Comparison of ENCODE assay signal across 8 cellular contexts in the genomic region with DNA sequence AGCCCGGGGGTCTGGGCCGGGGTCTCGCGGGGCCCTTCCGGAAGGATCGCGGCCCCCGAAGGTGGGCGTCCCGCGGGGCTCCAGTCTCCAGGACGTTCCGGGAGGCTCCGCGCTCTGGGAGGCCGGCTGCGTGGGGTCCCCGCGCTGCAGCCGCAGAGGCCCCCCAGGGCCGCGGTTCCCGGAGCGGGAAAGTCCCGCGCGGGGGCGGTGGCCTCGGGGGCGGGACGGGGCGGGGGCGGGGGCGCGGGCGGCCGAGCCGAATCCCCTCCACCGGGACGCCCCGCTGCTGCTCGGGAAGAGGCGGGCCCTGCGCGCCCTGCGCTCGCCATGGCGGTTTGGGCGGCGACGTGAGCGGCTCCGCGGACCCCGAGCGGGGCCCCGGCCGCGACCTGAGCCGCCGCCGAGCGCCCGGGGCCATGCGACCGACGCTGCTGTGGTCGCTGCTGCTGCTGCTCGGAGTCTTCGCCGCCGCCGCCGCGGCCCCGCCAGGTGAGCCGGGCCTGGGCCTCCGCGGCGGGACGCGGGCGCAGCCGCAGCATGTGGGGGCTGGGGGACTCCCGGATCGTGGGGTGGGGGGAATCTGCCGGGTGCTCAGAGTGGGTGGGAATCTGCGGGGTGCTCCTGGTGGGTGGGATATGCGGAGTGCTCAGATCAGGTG. TPM values are rescaled to one million over a fixed set of nuclear protein-coding genes. Genes with fewer than 3 reads are reported as not detected.
DNase-seq lines count a peak whose midpoint lies in the region; ATAC-seq and TF ChIP-seq lines count a peak whose summit lies in the region.

A gene with protein sequence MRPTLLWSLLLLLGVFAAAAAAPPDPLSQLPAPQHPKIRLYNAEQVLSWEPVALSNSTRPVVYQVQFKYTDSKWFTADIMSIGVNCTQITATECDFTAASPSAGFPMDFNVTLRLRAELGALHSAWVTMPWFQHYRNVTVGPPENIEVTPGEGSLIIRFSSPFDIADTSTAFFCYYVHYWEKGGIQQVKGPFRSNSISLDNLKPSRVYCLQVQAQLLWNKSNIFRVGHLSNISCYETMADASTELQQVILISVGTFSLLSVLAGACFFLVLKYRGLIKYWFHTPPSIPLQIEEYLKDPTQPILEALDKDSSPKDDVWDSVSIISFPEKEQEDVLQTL (plus strand): TSS at position 286 of the 658 bp plus-strand sequence. CDS start 131 bp downstream, at position 417.

- peak within 1 kb of the TSS; percentile 88 for H3K27ac ChIP-seq in brain microvascular endothelial cell
- no peak within 1 kb of the TSS for H3K27ac ChIP-seq in iPS-18a (ENCODE audit: low read length)
- H3K27ac ChIP-seq in skeletal muscle tissue (ENCODE audit: low read depth, low read length) = peak within 1 kb of the TSS; percentile 91

- H3K9ac ChIP-seq in iPS-18a (ENCODE audit: low read length) (peak within 1 kb of the TSS; percentile 77), skeletal muscle tissue (ENCODE audit: low read depth in 1 of 3, low read length in 3 of 3) (peak within 1 kb of the TSS; percentile 43 to 88 (median 87))

- no peaks in the 10 kb centered on the region for H3K27me3 ChIP-seq in brain microvascular endothelial cell (replicated peaks)
- H3K27me3 ChIP-seq in iPS-18a (ENCODE audit: control insufficient read depth, insufficient read depth, low read length) = no peaks in the 10 kb centered on the region
- H3K27me3 ChIP-seq in skeletal muscle tissue (ENCODE audit: control insufficient read depth in 3 of 3, insufficient read depth in 3 of 3, low read length in 3 of 3) = no peaks in the 10 kb centered on the region

- no peaks in the 10 kb centered on the region for H3K36me3 ChIP-seq in brain microvascular endothelial cell (replicated peaks)
- no peaks in the 10 kb centered on the region for H3K36me3 ChIP-seq in iPS-18a (ENCODE audit: control insufficient read depth, low read depth, low read length)
- no peaks in the 10 kb centered on the region for H3K36me3 ChIP-seq in skeletal muscle tissue (ENCODE audit: control insufficient read depth in 3 of 3, insufficient read depth in 3 of 3, low read length in 3 of 3)

- peak; percentile 45 for DNase-seq in EH (ENCODE audit: low read depth)
- no peak for DNase-seq in brain microvascular endothelial cell
- DNase-seq in DMS153 (lab: John Stamatoyannopoulos, UW) = no peak

- TF ChIP-seq CTCF in brain microvascular endothelial cell (IDR thresholded peaks at IDR 0.05; ENCODE audit: low read depth, low read length, missing control alignments) = no peak

- H3K4me1 ChIP-seq in iPS-18a (ENCODE audit: control insufficient read depth, low read depth, low read length) (peaks cover 4% of the 10 kb centered on the region), skeletal muscle tissue (ENCODE audit: control insufficient read depth in 3 of 3, insufficient read depth in 3 of 3, low read length in 3 of 3) (peaks cover 8 to 21% (median 14%) of the 10 kb centered on the region in 3 donors)

- in situ Hi-C loops in brain microvascular endothelial cell (cut with HindIII; ENCODE audit: low pct_ligation_motif_present, low sequenced_read_pairs) = no loop called here

- H3K4me3 ChIP-seq in brain microvascular endothelial cell (ENCODE audit: low read depth, low read length) (peak within 1 kb of the TSS; percentile 77), iPS-18a (ENCODE audit: low read length) (peak within 1 kb of the TSS; percentile 75), skeletal muscle tissue (ENCODE audit: low read length in 3 of 3) (peak within 1 kb of the TSS; percentile 62 to 81 (median 78))

- ATAC-seq in HG02588 (IDR thresholded peaks at IDR 0.05; ENCODE audit: unreplicated experiment) (peak; percentile 41), SK-N-SH treated with all-trans-retinoic acid at 6 μM for 48 hours (peak; percentile 16), GM18520 (IDR thresholded peaks at IDR 0.05; ENCODE audit: unreplicated experiment) (no peak)

- H3K9me3 ChIP-seq in iPS-18a (ENCODE audit: control insufficient read depth, low read depth, low read length) (no peaks in the 10 kb centered on the region), skeletal muscle tissue (ENCODE audit: control insufficient read depth in 3 of 3, low read length in 3 of 3) (no peaks in the 10 kb centered on the region)

TF ChIP-seq in SK-N-SH treated with all-trans-retinoic acid at 6 μM for 48 hours, 23 proteins besides CTCF, POLR2A, EP300 and RAD21:
- TF ChIP-seq ARNTL (CRISPR knock-in tag; IDR thresholded peaks at IDR 0.05; ENCODE audit: borderline replicate concordance, low read depth) (no peak), CSDC2 (CRISPR knock-in tag; IDR thresholded peaks at IDR 0.05) (no peak), OSR1 (CRISPR knock-in tag; IDR thresholded peaks at IDR 0.05) (no peak), ISL1 (CRISPR knock-in tag; IDR thresholded peaks at IDR 0.05) (no peak), CREB5 (CRISPR knock-in tag; IDR thresholded peaks at IDR 0.05; ENCODE audit: low read depth) (no peak), GLIS3 (CRISPR knock-in tag; IDR thresholded peaks at IDR 0.05) (no peak), ZNF8 (CRISPR knock-in tag; IDR thresholded peaks at IDR 0.05) (no peak), SNAI2 (CRISPR knock-in tag; IDR thresholded peaks at IDR 0.05) (no peak), ZC3H10 (CRISPR knock-in tag; IDR thresholded peaks at IDR 0.05) (no peak), ZNF70 (CRISPR knock-in tag; IDR thresholded peaks at IDR 0.05) (no peak), ZFP3 (CRISPR knock-in tag; IDR thresholded peaks at IDR 0.05) (no peak), TCF4 (CRISPR knock-in tag; IDR thresholded peaks at IDR 0.05; ENCODE audit: borderline replicate concordance) (no peak), RARB (CRISPR knock-in tag; IDR thresholded peaks at IDR 0.05) (no peak), POU6F1 (CRISPR knock-in tag; IDR thresholded peaks at IDR 0.05; ENCODE audit: borderline replicate concordance, low read depth) (no peak), ZFP30 (CRISPR knock-in tag; IDR thresholded peaks at IDR 0.05) (no peak)
- TF ChIP-seq, protein P1, sequence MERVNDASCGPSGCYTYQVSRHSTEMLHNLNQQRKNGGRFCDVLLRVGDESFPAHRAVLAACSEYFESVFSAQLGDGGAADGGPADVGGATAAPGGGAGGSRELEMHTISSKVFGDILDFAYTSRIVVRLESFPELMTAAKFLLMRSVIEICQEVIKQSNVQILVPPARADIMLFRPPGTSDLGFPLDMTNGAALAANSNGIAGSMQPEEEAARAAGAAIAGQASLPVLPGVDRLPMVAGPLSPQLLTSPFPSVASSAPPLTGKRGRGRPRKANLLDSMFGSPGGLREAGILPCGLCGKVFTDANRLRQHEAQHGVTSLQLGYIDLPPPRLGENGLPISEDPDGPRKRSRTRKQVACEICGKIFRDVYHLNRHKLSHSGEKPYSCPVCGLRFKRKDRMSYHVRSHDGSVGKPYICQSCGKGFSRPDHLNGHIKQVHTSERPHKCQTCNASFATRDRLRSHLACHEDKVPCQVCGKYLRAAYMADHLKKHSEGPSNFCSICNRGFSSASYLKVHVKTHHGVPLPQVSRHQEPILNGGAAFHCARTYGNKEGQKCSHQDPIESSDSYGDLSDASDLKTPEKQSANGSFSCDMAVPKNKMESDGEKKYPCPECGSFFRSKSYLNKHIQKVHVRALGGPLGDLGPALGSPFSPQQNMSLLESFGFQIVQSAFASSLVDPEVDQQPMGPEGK (CRISPR knock-in tag; IDR thresholded peaks at IDR 0.05; ENCODE audit: borderline replicate concordance) = no peak

RNA-seq across cellular contexts. Expression of the gene that starts here (rescaled TPM):
- 43.8 TPM for total RNA-seq in skeletal muscle tissue
